Comparison of ENCODE assay signal across 18 cellular contexts in the genomic region with DNA sequence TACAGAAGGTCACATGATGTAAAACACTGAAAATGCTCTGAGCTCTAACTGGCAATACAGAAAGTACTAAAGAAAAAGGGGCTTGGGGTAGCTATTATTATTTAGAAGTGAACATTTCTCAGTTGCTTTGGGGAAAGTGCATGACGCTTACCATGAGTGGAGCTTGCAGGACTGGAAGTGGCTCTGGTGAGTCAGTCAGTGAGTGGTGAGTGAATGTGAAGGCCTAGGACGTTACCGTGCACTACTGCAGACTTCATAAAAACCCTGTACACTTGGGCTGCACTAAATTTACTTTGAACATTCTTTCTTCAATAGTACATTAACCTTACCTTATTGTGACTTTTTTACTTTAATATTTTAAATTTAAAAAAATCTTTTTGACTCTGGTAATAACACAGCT.
DNase-seq lines count a peak whose midpoint lies in the region; ATAC-seq, FAIRE-seq and TF ChIP-seq lines count a peak whose summit lies in the region.
"Had no signal": no experiment of that assay in that cellular context is flagged by ENCODE, and none has a peak within 500 bp of the region (broad histone marks: within the 10 kb centered on the region; RNA-seq: fewer than 3 reads in every experiment).

No MANE protein-coding gene starts in this region.

- no peaks in the 10 kb centered on the region for H3K27me3 Mint-ChIP-seq in activated T-helper 17 cell treated with anti-CD3 and anti-CD28 coated beads, Interleukin-2, amount 50 U/mL, for 72 hours
- H3K27me3 Mint-ChIP-seq: activated naive CD8-positive, alpha-beta T cell treated with anti-CD3 and anti-CD28 coated beads, Interleukin-2, amount 50 U/mL, for 24 hours had no signal

- H3K27me3 ChIP-seq in GM23248 (replicated peaks; ENCODE audit: insufficient read depth) (no peaks in the 10 kb centered on the region), keratinocyte (ENCODE audit: control insufficient read depth, extremely low read depth, insufficient read depth, low read length) (no peaks in the 10 kb centered on the region)
- H3K27me3 ChIP-seq: heart left ventricle had no signal

- H3K9ac ChIP-seq in GM23248 (no peak overlapping the region), keratinocyte (ENCODE audit: control insufficient read depth, extremely low read depth, insufficient read depth, low read length) (no peak overlapping the region)

- ATAC-seq in activated T-helper 17 cell treated with anti-CD3 and anti-CD28 coated beads, Interleukin-2, amount 50 U/mL, for 72 hours (replicated peaks) = peak; percentile 45
- ATAC-seq in GM21576 (IDR thresholded peaks at IDR 0.05; ENCODE audit: unreplicated experiment) (no peak), HG03175 (IDR thresholded peaks at IDR 0.05; ENCODE audit: unreplicated experiment) (no peak)
- ATAC-seq: activated naive CD8-positive, alpha-beta T cell treated with anti-CD3 and anti-CD28 coated beads, Interleukin-2, amount 50 U/mL, for 24 hours; heart left ventricle; WTC11 had no signal

- H3K4me3 Mint-ChIP-seq in activated T-helper 17 cell treated with anti-CD3 and anti-CD28 coated beads, Interleukin-2, amount 50 U/mL, for 72 hours = no peak overlapping the region
- H3K4me3 Mint-ChIP-seq: activated naive CD8-positive, alpha-beta T cell treated with anti-CD3 and anti-CD28 coated beads, Interleukin-2, amount 50 U/mL, for 24 hours; mesothelial cell of epicardium; WTC11 had no signal

- peak; percentile 9 for FAIRE-seq in keratinocyte (lab: Jason Lieb, UNC)
- FAIRE-seq: kidney had no signal

- no peaks in the 10 kb centered on the region for H3F3A ChIP-seq in GM23248 (ENCODE audit: insufficient read depth)

- H3K9me2 ChIP-seq in GM23248 (ENCODE audit: insufficient read depth) = no peaks in the 10 kb centered on the region

- H3K36me3 ChIP-seq in GM23248 (ENCODE audit: low read depth) = no peaks in the 10 kb centered on the region
- no peaks in the 10 kb centered on the region for H3K36me3 ChIP-seq in keratinocyte (ENCODE audit: control insufficient read depth in 2 of 2, extremely low read depth in 1 of 2, insufficient read depth in 2 of 2, low read length in 2 of 2)
- H3K36me3 ChIP-seq: heart left ventricle had no signal

- H4K20me1 ChIP-seq in GM23248 (ENCODE audit: insufficient read depth) (no peaks in the 10 kb centered on the region), keratinocyte (ENCODE audit: control insufficient read depth, extremely low read depth, insufficient read depth, low read length) (no peaks in the 10 kb centered on the region)

- dilution Hi-C loops in keratinocyte (cut with MboI; ENCODE audit: extremely low pct_ligation_motif_present, low sequenced_read_pairs) = no loop called here

- peaks cover 5% of the 10 kb centered on the region for H3K9me3 Mint-ChIP-seq in activated T-helper 17 cell treated with anti-CD3 and anti-CD28 coated beads, Interleukin-2, amount 50 U/mL, for 72 hours

- DNase-seq in EH (ENCODE audit: low read depth) (peak; percentile 10), GM23248 (peak; percentile 67), keratinocyte (ENCODE audit: low read depth, low spot score) (no peak), UCSD-AML1 (lab: John Stamatoyannopoulos, UW; ENCODE audit: unreplicated experiment) (no peak)
- DNase-seq: activated naive CD8-positive, alpha-beta T cell treated with anti-CD3 and anti-CD28 coated beads, Interleukin-2, amount 50 U/mL, for 24 hours; C1 segment of cervical spinal cord; heart left ventricle; Karpas-422; kidney; NCI-H1694 treated with DMSO at 0.1 percent for 48 hours; NCI-H510A; PC-9; stimulated activated naive CD4-positive, alpha-beta T cell had no signal

- H3K9me1 ChIP-seq in keratinocyte (ENCODE audit: control insufficient read depth, extremely low read depth, insufficient read depth, low read length) = no peaks in the 10 kb centered on the region

- no peak overlapping the region for H2AFZ ChIP-seq in GM23248
- H2AFZ ChIP-seq in keratinocyte (ENCODE audit: control insufficient read depth, low read length) = no peak overlapping the region
- H2AFZ ChIP-seq: PC-9 had no signal

- H3K9me3 ChIP-seq in GM23248 (ENCODE audit: low read depth) (peaks cover 3% of the 10 kb centered on the region), keratinocyte (ENCODE audit: control insufficient read depth, low read depth, low read length) (no peaks in the 10 kb centered on the region)

- H3K4me2 ChIP-seq in GM23248 (ENCODE audit: unreplicated experiment) (no peak overlapping the region), keratinocyte (ENCODE audit: control insufficient read depth, extremely low read depth, insufficient read depth, low read depth, low read length) (no peak overlapping the region)
- H3K4me2 ChIP-seq: PC-9 had no signal

- WGBS in GM23248 (ENCODE audit: low coverage in 1 of 2, low lambda C conversion rate in 2 of 2, missing lambda C conversion rate in 2 of 2), 2 experiments = 31 to 34% methylated on average over 3 of the region's 3 CpGs

- H3K27ac Mint-ChIP-seq in activated T-helper 17 cell treated with anti-CD3 and anti-CD28 coated beads, Interleukin-2, amount 50 U/mL, for 72 hours = no peak overlapping the region
- H3K27ac Mint-ChIP-seq: activated naive CD8-positive, alpha-beta T cell treated with anti-CD3 and anti-CD28 coated beads, Interleukin-2, amount 50 U/mL, for 24 hours; mesothelial cell of epicardium; WTC11 had no signal

- in situ Hi-C loops in GM23248 (cut with MboI) = no loop called here

- H3K27ac ChIP-seq in GM23248 (no peak overlapping the region), keratinocyte (ENCODE audit: control insufficient read depth, insufficient read depth, low read length) (no peak overlapping the region)
- H3K27ac ChIP-seq: heart left ventricle, PC-9 had no signal

- H3K4me3 ChIP-seq in GM23248 = no peak overlapping the region
- H3K4me3 ChIP-seq in keratinocyte (ENCODE audit: control insufficient read depth in 2 of 3, extremely low read depth in 1 of 3, insufficient read depth in 2 of 3, low read depth in 1 of 3, low read length in 3 of 3) = no peak overlapping the region
- H3K4me3 ChIP-seq: heart left ventricle, PC-9 had no signal

- H3K4me1 Mint-ChIP-seq in activated T-helper 17 cell treated with anti-CD3 and anti-CD28 coated beads, Interleukin-2, amount 50 U/mL, for 72 hours = peaks cover 30% of the 10 kb centered on the region
- H3K4me1 Mint-ChIP-seq: mesothelial cell of epicardium had no signal

- TF ChIP-seq CTCF in keratinocyte (optimal IDR thresholded peaks at IDR 0.05 in 1 of 3, IDR thresholded peaks at IDR 0.05 in 1 of 3, conservative IDR thresholded peaks at IDR 0.05 in 1 of 3; ENCODE audit: extremely low read depth in 1 of 3, insufficient read depth in 2 of 3, low read length in 3 of 3) = no peak

- H3K79me2 ChIP-seq in GM23248 (ENCODE audit: insufficient read depth) = no peaks in the 10 kb centered on the region
- no peaks in the 10 kb centered on the region for H3K79me2 ChIP-seq in keratinocyte (ENCODE audit: control insufficient read depth, insufficient read depth, low read length)

- H3K4me1 ChIP-seq in GM23248 (ENCODE audit: insufficient read depth) = no peaks in the 10 kb centered on the region
- no peaks in the 10 kb centered on the region for H3K4me1 ChIP-seq in keratinocyte (ENCODE audit: control insufficient read depth, extremely low read depth, insufficient read depth, low read length)

- no peaks in the 10 kb centered on the region for H3K36me3 Mint-ChIP-seq in activated T-helper 17 cell treated with anti-CD3 and anti-CD28 coated beads, Interleukin-2, amount 50 U/mL, for 72 hours (ENCODE audit: low read depth)
- H3K36me3 Mint-ChIP-seq: mesothelial cell of epicardium had no signal

Comparison
In these comparisons a context has a peak if more than half of its experiments do, and no peak if none do; other contexts are left out.
1. DNase-seq: peak in EH (single experiment) and GM23248 (single experiment); none in keratinocyte (single experiment) and UCSD-AML1 (single experiment).